1 cellular context compared by ENCODE assay signal in the genomic region with DNA sequence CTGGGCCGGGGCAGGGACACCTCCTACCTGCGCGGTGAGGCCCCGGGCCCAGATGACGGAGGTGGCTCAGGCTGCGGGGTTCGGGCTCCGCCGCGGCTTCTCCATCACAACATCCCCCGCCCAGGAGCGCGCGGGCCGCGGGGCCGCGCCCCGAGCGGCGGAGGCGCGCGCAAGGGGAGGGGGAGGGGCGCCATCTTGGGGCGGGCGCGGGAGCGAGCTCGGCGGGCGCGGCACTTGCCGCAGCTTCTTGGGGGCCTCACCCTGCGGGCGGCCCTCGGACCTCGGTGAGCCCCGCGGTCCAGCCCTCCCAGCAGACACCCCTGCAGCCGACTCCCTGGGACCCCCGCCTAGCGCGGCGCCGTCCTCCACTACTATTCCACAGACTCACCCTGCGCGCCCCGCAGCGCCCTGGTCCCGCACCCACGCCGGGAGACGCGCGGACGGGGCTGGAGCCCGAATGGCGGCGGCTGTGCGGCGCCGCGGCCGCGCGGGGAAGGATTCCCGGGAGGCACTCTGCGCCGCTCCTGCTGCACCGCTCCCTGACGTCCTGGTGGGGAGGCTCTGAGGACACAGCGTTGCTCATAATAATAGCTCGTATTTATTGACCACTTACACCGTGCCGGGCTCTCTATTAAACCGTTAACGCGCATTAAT.
TF ChIP-seq lines count a peak whose summit lies in the region.

A gene (minus strand): TSS at position 137 of the 654 bp plus-strand sequence. CDS start 7,747 bp downstream, outside the sequence.

TF ChIP-seq in WTC11, 78 proteins besides CTCF, POLR2A, EP300 and RAD21 (continued from another document):
- TF ChIP-seq, protein P1, sequence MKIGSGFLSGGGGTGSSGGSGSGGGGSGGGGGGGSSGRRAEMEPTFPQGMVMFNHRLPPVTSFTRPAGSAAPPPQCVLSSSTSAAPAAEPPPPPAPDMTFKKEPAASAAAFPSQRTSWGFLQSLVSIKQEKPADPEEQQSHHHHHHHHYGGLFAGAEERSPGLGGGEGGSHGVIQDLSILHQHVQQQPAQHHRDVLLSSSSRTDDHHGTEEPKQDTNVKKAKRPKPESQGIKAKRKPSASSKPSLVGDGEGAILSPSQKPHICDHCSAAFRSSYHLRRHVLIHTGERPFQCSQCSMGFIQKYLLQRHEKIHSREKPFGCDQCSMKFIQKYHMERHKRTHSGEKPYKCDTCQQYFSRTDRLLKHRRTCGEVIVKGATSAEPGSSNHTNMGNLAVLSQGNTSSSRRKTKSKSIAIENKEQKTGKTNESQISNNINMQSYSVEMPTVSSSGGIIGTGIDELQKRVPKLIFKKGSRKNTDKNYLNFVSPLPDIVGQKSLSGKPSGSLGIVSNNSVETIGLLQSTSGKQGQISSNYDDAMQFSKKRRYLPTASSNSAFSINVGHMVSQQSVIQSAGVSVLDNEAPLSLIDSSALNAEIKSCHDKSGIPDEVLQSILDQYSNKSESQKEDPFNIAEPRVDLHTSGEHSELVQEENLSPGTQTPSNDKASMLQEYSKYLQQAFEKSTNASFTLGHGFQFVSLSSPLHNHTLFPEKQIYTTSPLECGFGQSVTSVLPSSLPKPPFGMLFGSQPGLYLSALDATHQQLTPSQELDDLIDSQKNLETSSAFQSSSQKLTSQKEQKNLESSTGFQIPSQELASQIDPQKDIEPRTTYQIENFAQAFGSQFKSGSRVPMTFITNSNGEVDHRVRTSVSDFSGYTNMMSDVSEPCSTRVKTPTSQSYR (CRISPR knock-in tag; IDR thresholded peaks at IDR 0.05): no peak
- 0 out of 2 replicates have a peak, but pooled peaks have one; percentile 28 for TF ChIP-seq FOXP1 (CRISPR knock-in tag; IDR thresholded peaks at IDR 0.05; ENCODE audit: borderline replicate concordance)
- TF ChIP-seq NFE2L1 (CRISPR knock-in tag; IDR thresholded peaks at IDR 0.05): no peak
- TF ChIP-seq JUN (CRISPR knock-in tag; IDR thresholded peaks at IDR 0.05): no peak
- TF ChIP-seq EMX1 (CRISPR knock-in tag; IDR thresholded peaks at IDR 0.05): no peak
- TF ChIP-seq GTF2I (CRISPR knock-in tag; conservative IDR thresholded peaks at IDR 0.05): no peak
- TF ChIP-seq, protein P2, sequence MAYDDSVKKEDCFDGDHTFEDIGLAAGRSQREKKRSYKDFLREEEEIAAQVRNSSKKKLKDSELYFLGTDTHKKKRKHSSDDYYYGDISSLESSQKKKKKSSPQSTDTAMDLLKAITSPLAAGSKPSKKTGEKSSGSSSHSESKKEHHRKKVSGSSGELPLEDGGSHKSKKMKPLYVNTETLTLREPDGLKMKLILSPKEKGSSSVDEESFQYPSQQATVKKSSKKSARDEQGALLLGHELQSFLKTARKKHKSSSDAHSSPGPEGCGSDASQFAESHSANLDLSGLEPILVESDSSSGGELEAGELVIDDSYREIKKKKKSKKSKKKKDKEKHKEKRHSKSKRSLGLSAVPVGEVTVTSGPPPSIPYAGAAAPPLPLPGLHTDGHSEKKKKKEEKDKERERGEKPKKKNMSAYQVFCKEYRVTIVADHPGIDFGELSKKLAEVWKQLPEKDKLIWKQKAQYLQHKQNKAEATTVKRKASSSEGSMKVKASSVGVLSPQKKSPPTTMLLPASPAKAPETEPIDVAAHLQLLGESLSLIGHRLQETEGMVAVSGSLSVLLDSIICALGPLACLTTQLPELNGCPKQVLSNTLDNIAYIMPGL (CRISPR knock-in tag; IDR thresholded peaks at IDR 0.05): 0 out of 2 replicates have a peak, but pooled peaks have one; percentile 40
- no peak for TF ChIP-seq TEAD4 (CRISPR knock-in tag; IDR thresholded peaks at IDR 0.05)
- TF ChIP-seq, protein P3, sequence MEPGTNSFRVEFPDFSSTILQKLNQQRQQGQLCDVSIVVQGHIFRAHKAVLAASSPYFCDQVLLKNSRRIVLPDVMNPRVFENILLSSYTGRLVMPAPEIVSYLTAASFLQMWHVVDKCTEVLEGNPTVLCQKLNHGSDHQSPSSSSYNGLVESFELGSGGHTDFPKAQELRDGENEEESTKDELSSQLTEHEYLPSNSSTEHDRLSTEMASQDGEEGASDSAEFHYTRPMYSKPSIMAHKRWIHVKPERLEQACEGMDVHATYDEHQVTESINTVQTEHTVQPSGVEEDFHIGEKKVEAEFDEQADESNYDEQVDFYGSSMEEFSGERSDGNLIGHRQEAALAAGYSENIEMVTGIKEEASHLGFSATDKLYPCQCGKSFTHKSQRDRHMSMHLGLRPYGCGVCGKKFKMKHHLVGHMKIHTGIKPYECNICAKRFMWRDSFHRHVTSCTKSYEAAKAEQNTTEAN (CRISPR knock-in tag; IDR thresholded peaks at IDR 0.05): no peak
- TF ChIP-seq, protein P4, sequence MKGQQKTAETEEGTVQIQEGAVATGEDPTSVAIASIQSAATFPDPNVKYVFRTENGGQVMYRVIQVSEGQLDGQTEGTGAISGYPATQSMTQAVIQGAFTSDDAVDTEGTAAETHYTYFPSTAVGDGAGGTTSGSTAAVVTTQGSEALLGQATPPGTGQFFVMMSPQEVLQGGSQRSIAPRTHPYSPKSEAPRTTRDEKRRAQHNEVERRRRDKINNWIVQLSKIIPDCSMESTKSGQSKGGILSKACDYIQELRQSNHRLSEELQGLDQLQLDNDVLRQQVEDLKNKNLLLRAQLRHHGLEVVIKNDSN (CRISPR knock-in tag; IDR thresholded peaks at IDR 0.05): 0 out of 2 replicates have a peak, but pooled peaks have one; percentile 11
- no peak for TF ChIP-seq ZNF138 (CRISPR knock-in tag; conservative IDR thresholded peaks at IDR 0.05)
